In genomic region chr11:16412525-16413194, GRCh38 we compare ENCODE assay signal across 17 cellular contexts. TPM values are rescaled to one million over a fixed set of nuclear protein-coding genes. Genes with fewer than 3 reads are reported as not detected.
DNase-seq lines count a peak whose midpoint lies in the region; ATAC-seq and TF ChIP-seq lines count a peak whose summit lies in the region.
"Had no signal": no experiment of that assay in that cellular context is flagged by ENCODE, and none has a peak within 500 bp of the region (broad histone marks: within the 10 kb centered on the region; RNA-seq: fewer than 3 reads in every experiment).

No MANE protein-coding gene starts in this region.

- H3K18ac ChIP-seq in trophoblast cell (ENCODE audit: low read length) = no peak overlapping the region

- no peak overlapping the region for H2BK12ac ChIP-seq in trophoblast cell (ENCODE audit: low read length)

- H3K27ac ChIP-seq in MM.1S (ENCODE audit: low read length) = peak overlapping the region; percentile 16; the same call in 1 of the 2 replicates
- no peak overlapping the region for H3K27ac ChIP-seq in trophoblast cell (ENCODE audit: low read depth, low read length)
- H3K27ac ChIP-seq: SJSA1 had no signal

- no peaks in the 10 kb centered on the region for H3F3A ChIP-seq in MM.1S (ENCODE audit: insufficient read depth, low read length)

- no peaks in the 10 kb centered on the region for H3K79me1 ChIP-seq in trophoblast cell (ENCODE audit: low read length)

- no peak overlapping the region for H3K14ac ChIP-seq in trophoblast cell (ENCODE audit: low read length)

- WGBS in trophoblast cell (ENCODE audit: extremely low coverage, insufficient coverage, insufficient read length) = no CpG with 5 or more reads among the region's 1 CpG

- H3K36me3 ChIP-seq in MM.1S (replicated peaks; ENCODE audit: insufficient read depth, low read length) (no peaks in the 10 kb centered on the region), trophoblast cell (ENCODE audit: control insufficient read depth in 1 of 2, insufficient read depth in 2 of 2, low read length in 2 of 2) (no peaks in the 10 kb centered on the region)
- H3K36me3 ChIP-seq: HAP-1, SJSA1 had no signal

- no peak overlapping the region for H2AK5ac ChIP-seq in trophoblast cell (ENCODE audit: low read length)

- ATAC-seq in GM18519 (IDR thresholded peaks at IDR 0.05; ENCODE audit: low FRiP score, unreplicated experiment) (peak; percentile 91), HG02852 (IDR thresholded peaks at IDR 0.05; ENCODE audit: unreplicated experiment) (peak; percentile 91)
- ATAC-seq: left lobe of liver; stimulated activated naive CD8-positive, alpha-beta T cell treated with anti-CD3 and anti-CD28 coated beads, Interleukin-15, Interleukin-2, amounts not matched to agents 100 U/mL and 50 U/mL, for 24 hours had no signal

- H4K12ac ChIP-seq in trophoblast cell (ENCODE audit: low read depth, low read length) = no peak overlapping the region

- DNase-seq in GM20000 (ENCODE audit: low spot score) (peak; percentile 3), MM.1S (peak; percentile 41), occipital lobe (lab: John Stamatoyannopoulos, UW) (no peak), trophoblast cell (no peak), NCI-H69 (lab: John Stamatoyannopoulos, UW) (no peak), NCI-H146 treated with DMSO at 0.1 percent for 48 hours (lab: John Stamatoyannopoulos, UW; ENCODE audit: unreplicated experiment) (no peak)
- DNase-seq: activated CD4-positive, alpha-beta T cell treated with anti-CD3 and anti-CD28 coated beads, Interleukin-2, amount 10 ng/mL, durations not matched to agents 24 days and 14 days; activated naive CD8-positive, alpha-beta T cell treated with anti-CD3 and anti-CD28 coated beads for 36 hours; activated T-cell treated with anti-CD3 and anti-CD28 coated beads, Interleukin-2, amount 50 U/mL, for 24 hours; effector CD4-positive, alpha-beta T cell; GF-D8; stimulated activated naive CD8-positive, alpha-beta T cell treated with anti-CD3 and anti-CD28 coated beads, Interleukin-15, Interleukin-2, amounts not matched to agents 100 U/mL and 50 U/mL, for 24 hours had no signal

- H3K9ac ChIP-seq in MM.1S (ENCODE audit: low read length) = no peak overlapping the region
- no peak overlapping the region for H3K9ac ChIP-seq in trophoblast cell (ENCODE audit: low read length)

- H3K4me3 ChIP-seq in MM.1S (ENCODE audit: low read length) = no peak overlapping the region
- H3K4me3 ChIP-seq in trophoblast cell (ENCODE audit: low read depth, low read length) = no peak overlapping the region
- H3K4me3 ChIP-seq: HAP-1, SJSA1 had no signal

- no peak overlapping the region for H2BK120ac ChIP-seq in trophoblast cell (ENCODE audit: insufficient read depth, low read length, poor library complexity)

- H2BK5ac ChIP-seq in trophoblast cell (ENCODE audit: low read depth, low read length, poor library complexity) = no peak overlapping the region

- peaks cover 8% of the 10 kb centered on the region; the same call in 1 of the 2 replicates for H3K4me1 ChIP-seq in MM.1S (ENCODE audit: low read length)
- no peaks in the 10 kb centered on the region for H3K4me1 ChIP-seq in trophoblast cell (ENCODE audit: control insufficient read depth in 1 of 2, insufficient read depth in 2 of 2, low read length in 2 of 2)
- H3K4me1 ChIP-seq: HAP-1, SJSA1 had no signal

- no peak overlapping the region for H3K23ac ChIP-seq in trophoblast cell (ENCODE audit: low read length)

- H4K91ac ChIP-seq in trophoblast cell (ENCODE audit: low read depth, low read length) = no peak overlapping the region

- no peaks in the 10 kb centered on the region for H3K27me3 ChIP-seq in MM.1S (replicated peaks; ENCODE audit: insufficient read depth, low read length)
- H3K27me3 ChIP-seq in trophoblast cell (ENCODE audit: insufficient read depth, low read length) = no peaks in the 10 kb centered on the region
- H3K27me3 ChIP-seq: SJSA1 had no signal

- no peak for TF ChIP-seq CTCF in GM20000 (IDR thresholded peaks at IDR 0.05; ENCODE audit: extremely low read depth, missing control alignments)
- TF ChIP-seq CTCF in MM.1S (IDR thresholded peaks at IDR 0.05; ENCODE audit: low read length) = no peak

- H4K8ac ChIP-seq in trophoblast cell (ENCODE audit: low read depth, low read length) = no peak overlapping the region

- H3K9me3 ChIP-seq in MM.1S (replicated peaks; ENCODE audit: insufficient read depth, low read length) (no peaks in the 10 kb centered on the region), trophoblast cell (ENCODE audit: insufficient read depth, low read depth, low read length) (no peaks in the 10 kb centered on the region)
- H3K9me3 ChIP-seq: HAP-1, SJSA1 had no signal

- peak overlapping the region; percentile 46 for H2AFZ ChIP-seq in MM.1S (ENCODE audit: low read length)
- no peak overlapping the region for H2AFZ ChIP-seq in trophoblast cell (ENCODE audit: insufficient read depth, low read length, poor library complexity)

- H3K79me2 ChIP-seq in MM.1S (ENCODE audit: low read length) = no peaks in the 10 kb centered on the region
- no peaks in the 10 kb centered on the region for H3K79me2 ChIP-seq in trophoblast cell (ENCODE audit: control insufficient read depth, insufficient read depth, low read length, poor library complexity)

- H3K4me2 ChIP-seq in MM.1S (ENCODE audit: low read depth, low read length) (peak overlapping the region; percentile 39; the same call in 1 of the 2 replicates), trophoblast cell (ENCODE audit: low read length) (no peak overlapping the region)

- H3K4ac ChIP-seq in trophoblast cell (ENCODE audit: low read depth, low read length) = no peak overlapping the region

- no peaks in the 10 kb centered on the region for H3K9me2 ChIP-seq in MM.1S (replicated peaks; ENCODE audit: insufficient read depth, low read length)

- H4K20me1 ChIP-seq in MM.1S (ENCODE audit: insufficient read depth, low read length) = no peaks in the 10 kb centered on the region

RNA-seq across cellular contexts. Expression of gene SOX6, which starts 56.3 kb away (rescaled TPM):
- total RNA-seq in occipital lobe = 39.3 TPM
- 1.1 and 1.4 TPM in 2 replicates for polyA plus RNA-seq in trophoblast cell (2013)
- total RNA-seq: activated CD4-positive, alpha-beta T cell treated with anti-CD3 and anti-CD28 coated beads, Interleukin-2, amount 10 ng/mL, durations not matched to agents 24 days and 14 days had no signal

Comparison
In these comparisons a context has a peak if more than half of its experiments do, and no peak if none do; other contexts are left out.
1. DNase-seq: peak in GM20000 (single experiment) and MM.1S (single experiment); none in occipital lobe (single experiment), trophoblast cell (0 of 2), NCI-H69 (single experiment) and NCI-H146 treated with DMSO at 0.1 percent for 48 hours (single experiment).